Comparison of ENCODE assay signal across 25 cellular contexts in genomic region chr17:81612172-81612571, GRCh38. TPM values are rescaled to one million over a fixed set of nuclear protein-coding genes. Genes with fewer than 3 reads are reported as not detected.
"Had no signal": no experiment of that assay in that cellular context is flagged by ENCODE, and none has a peak within 500 bp of the region (broad histone marks: within the 10 kb centered on the region; RNA-seq: fewer than 3 reads in every experiment).

No MANE protein-coding gene starts in this region.

- H3K4me3 ChIP-seq: gastroesophageal sphincter, neural progenitor cell, prostate gland, right lobe of liver, stomach, testis had no signal

- ATAC-seq: activated naive CD8-positive, alpha-beta T cell treated with anti-CD3 and anti-CD28 coated beads, Interleukin-2, amount 50 U/mL, for 24 hours; esophagus mucosa; gastroesophageal sphincter; right lobe of liver; T-cell had no signal

- H3K27ac ChIP-seq: gastroesophageal sphincter, neural progenitor cell, prostate gland, right lobe of liver, stomach, testis had no signal

- H3K27me3 ChIP-seq: gastroesophageal sphincter, neural progenitor cell, right lobe of liver, stomach, testis had no signal

- H3K4me1 ChIP-seq: neural progenitor cell, prostate gland had no signal

- H3K36me3 ChIP-seq: neural progenitor cell, prostate gland had no signal

- H3K9me3 ChIP-seq: gastroesophageal sphincter, prostate gland, right lobe of liver, stomach, testis had no signal

- H3K27ac Mint-ChIP-seq: activated CD4-positive, alpha-beta memory T cell treated with anti-CD3 and anti-CD28 coated beads, Interleukin-2, amount 10 ng/mL, durations not matched to agents 7 days and 5 days; activated naive CD4-positive, alpha-beta T cell treated with anti-CD3 and anti-CD28 coated beads for 36 hours; activated naive CD8-positive, alpha-beta T cell treated with anti-CD3 and anti-CD28 coated beads, Interleukin-2, amount 50 U/mL, for 24 hours; neural progenitor cell; T-cell; type B pancreatic cell had no signal

- DNase-seq: activated CD4-positive, alpha-beta memory T cell treated with anti-CD3 and anti-CD28 coated beads, Interleukin-2, amount 10 ng/mL, durations not matched to agents 7 days and 5 days; activated CD4-positive, alpha-beta T cell treated with anti-CD3 and anti-CD28 coated beads for 48 hours; activated CD4-positive, CD25-positive, alpha-beta regulatory T cell; activated naive CD4-positive, alpha-beta T cell treated with anti-CD3 and anti-CD28 coated beads for 36 hours; activated naive CD8-positive, alpha-beta T cell treated with anti-CD3 and anti-CD28 coated beads, Interleukin-2, amount 50 U/mL, for 24 hours; activated T-cell treated with anti-CD3 and anti-CD28 coated beads, Interleukin-2, amount 50 U/mL, for 24 hours; anterior cingulate cortex; cortex of kidney; midbrain; right lobe of liver; small intestine; stimulated activated CD4-positive, alpha-beta T cell treated with anti-CD3 and anti-CD28 coated beads, Interleukin-15, amount 100 ng/mL, for 24 hours; stimulated activated CD4-positive, alpha-beta T cell treated with anti-CD3 and anti-CD28 coated beads, Interleukin-2, amount 100 ng/mL, for 48 hours; stomach; T-cell; testis had no signal

- H3K9me3 Mint-ChIP-seq: activated CD4-positive, alpha-beta memory T cell treated with anti-CD3 and anti-CD28 coated beads, Interleukin-2, amount 10 ng/mL, durations not matched to agents 7 days and 5 days; activated naive CD4-positive, alpha-beta T cell treated with anti-CD3 and anti-CD28 coated beads for 36 hours; activated naive CD8-positive, alpha-beta T cell treated with anti-CD3 and anti-CD28 coated beads, Interleukin-2, amount 50 U/mL, for 24 hours; activated T-cell treated with anti-CD3 and anti-CD28 coated beads, Interleukin-2, amount 50 U/mL, for 24 hours; central memory CD8-positive, alpha-beta T cell; T-cell; type B pancreatic cell had no signal

- H3K27me3 Mint-ChIP-seq: activated CD4-positive, alpha-beta memory T cell treated with anti-CD3 and anti-CD28 coated beads, Interleukin-2, amount 10 ng/mL, durations not matched to agents 7 days and 5 days; activated naive CD8-positive, alpha-beta T cell treated with anti-CD3 and anti-CD28 coated beads, Interleukin-2, amount 50 U/mL, for 24 hours; activated T-cell treated with anti-CD3 and anti-CD28 coated beads, Interleukin-2, amount 50 U/mL, for 24 hours; brain; central memory CD8-positive, alpha-beta T cell; T-cell; type B pancreatic cell had no signal

- H3K4me3 Mint-ChIP-seq: activated CD4-positive, alpha-beta memory T cell treated with anti-CD3 and anti-CD28 coated beads, Interleukin-2, amount 10 ng/mL, durations not matched to agents 7 days and 5 days; activated naive CD4-positive, alpha-beta T cell treated with anti-CD3 and anti-CD28 coated beads for 36 hours; activated naive CD8-positive, alpha-beta T cell treated with anti-CD3 and anti-CD28 coated beads, Interleukin-2, amount 50 U/mL, for 24 hours; activated T-cell treated with anti-CD3 and anti-CD28 coated beads, Interleukin-2, amount 50 U/mL, for 24 hours; brain; central memory CD8-positive, alpha-beta T cell; neural progenitor cell; T-cell; type B pancreatic cell had no signal

RNA-seq across cellular contexts. Expression of gene TSPAN10, which starts 24.8 kb away (rescaled TPM):
- total RNA-seq: stomach had no signal

RNA-seq across cellular contexts. Expression of gene PDE6G, which starts 44.2 kb away (rescaled TPM):
- total RNA-seq: esophagus mucosa, myocyte, osteoblast, prostate gland had no signal
